14 cellular contexts compared by ENCODE assay signal in genomic region chr10:104641150-104642000, GRCh38. TPM values are rescaled to one million over a fixed set of nuclear protein-coding genes. Genes with fewer than 3 reads are reported as not detected.
DNase-seq lines count a peak whose midpoint lies in the region; ATAC-seq and TF ChIP-seq lines count a peak whose summit lies in the region.
"Had no signal": no experiment of that assay in that cellular context is flagged by ENCODE, and none has a peak within 500 bp of the region (broad histone marks: within the 10 kb centered on the region; RNA-seq: fewer than 3 reads in every experiment).

TSS of gene SORCS3 (plus strand) at chr10:104641290.

- H3K27me3 ChIP-seq in WERI-Rb-1 (ENCODE audit: insufficient read depth, low read depth, severe bottlenecking), result peaks cover 72% of the 10 kb centered on the region
- H3K27me3 ChIP-seq: thyroid gland had no signal

- no peak within 1 kb of the TSS for H3K27ac Mint-ChIP-seq in T-helper 17 cell

- no peaks in the 10 kb centered on the region for H3K36me3 ChIP-seq in WERI-Rb-1
- H3K36me3 ChIP-seq: thyroid gland had no signal

- H3K4me3 Mint-ChIP-seq in T-helper 17 cell, result no peak within 1 kb of the TSS

- TF ChIP-seq CTCF in GM13977 (IDR thresholded peaks at IDR 0.05; ENCODE audit: extremely low read depth, insufficient read depth, missing control alignments) (no peak), WERI-Rb-1 (IDR thresholded peaks at IDR 0.05; ENCODE audit: low read depth, low read length) (no peak)

- H3K4me3 ChIP-seq in WERI-Rb-1 (ENCODE audit: low read depth, low read length) (peak within 1 kb of the TSS; percentile 52), iPS-11a (ENCODE audit: low read depth, low read length) (peak within 1 kb of the TSS; percentile 33)
- H3K4me3 ChIP-seq: thyroid gland had no signal

- ATAC-seq in T-helper 17 cell, result no peak

- peak; percentile 32 for DNase-seq in GM13977 (ENCODE audit: low spot score)
- DNase-seq in WERI-Rb-1, result peak; percentile 30
- peak; percentile 77 for DNase-seq in retina
- DNase-seq in DMS79 treated with DMSO at 0.1 percent for 48 hours (lab: John Stamatoyannopoulos, UW), result no peak
- DNase-seq in NOMO-1 treated with dmso at 0.1 percent for 144 hours (lab: John Stamatoyannopoulos, UW; ENCODE audit: unreplicated experiment), result no peak
- no peak for DNase-seq in T-helper 17 cell
- DNase-seq in activated CD4-positive, alpha-beta T cell treated with anti-CD3 and anti-CD28 coated beads for 1 hour, result no peak
- DNase-seq: activated gamma-delta T cell, cortex of kidney, DMS79, NCI-H2107, thyroid gland had no signal

- H3K27ac ChIP-seq in WERI-Rb-1, result no peak within 1 kb of the TSS
- H3K27ac ChIP-seq: thyroid gland had no signal

- H3K9me3 ChIP-seq in WERI-Rb-1 (ENCODE audit: severe bottlenecking) (no peaks in the 10 kb centered on the region), T-helper 17 cell (ENCODE audit: control insufficient read depth, low read length, poor library complexity, severe bottlenecking) (no peaks in the 10 kb centered on the region)
- H3K9me3 ChIP-seq: thyroid gland had no signal

- H3K4me1 Mint-ChIP-seq in T-helper 17 cell, result peaks cover 16% of the 10 kb centered on the region

- H3K27me3 Mint-ChIP-seq in T-helper 17 cell, result peaks cover 63% of the 10 kb centered on the region

- in situ Hi-C loops in GM13977 (cut with MboI; ENCODE audit: low pct_unique_long_range_greater_than_20kb, low sequenced_read_pairs, unreplicated experiment), result no loop called here

- peaks cover 16% of the 10 kb centered on the region for H3K36me3 Mint-ChIP-seq in T-helper 17 cell (ENCODE audit: low read depth)

RNA-seq across cellular contexts. Expression of gene SORCS3, which starts in this region (rescaled TPM):
- under 1 TPM in 1 of 2 donors, not detected in 1; 0.35 TPM for total RNA-seq in T-helper 17 cell
- total RNA-seq: myocyte, thyroid gland had no signal

Comparison
In these comparisons a context has a peak if more than half of its experiments do, and no peak if none do; other contexts are left out.
1. DNase-seq: peak in GM13977 (single experiment), WERI-Rb-1 (single experiment) and retina (single experiment); none in DMS79 treated with DMSO at 0.1 percent for 48 hours (single experiment), NOMO-1 treated with dmso at 0.1 percent for 144 hours (single experiment), T-helper 17 cell (0 of 3) and activated CD4-positive, alpha-beta T cell treated with anti-CD3 and anti-CD28 coated beads for 1 hour (single experiment).